18 cellular contexts compared by ENCODE assay signal in genomic region chr1:155057788-155058211, GRCh38.
A peak's percentile ranks its signal among the peaks of the same experiment; 100 is the strongest.
DNase-seq lines count a peak whose midpoint lies in the region; TF ChIP-seq lines count a peak whose summit lies in the region.
"Had no signal": no experiment of that assay in that cellular context is flagged by ENCODE, and none has a peak within 500 bp of the region (broad histone marks: within the 10 kb centered on the region; RNA-seq: fewer than 3 reads in every experiment).

No MANE protein-coding gene starts in this region.

- H3K9ac ChIP-seq in MM.1S (ENCODE audit: low read length), result no peak overlapping the region

- H3K79me2 ChIP-seq in MM.1S (ENCODE audit: low read length), result peaks cover 18% of the 10 kb centered on the region

- H4K20me1 ChIP-seq in MM.1S (ENCODE audit: insufficient read depth, low read length), result no peaks in the 10 kb centered on the region

- no peak overlapping the region for H3K4me2 ChIP-seq in MM.1S (ENCODE audit: low read depth, low read length)

- H2AFZ ChIP-seq in MM.1S (ENCODE audit: low read length), result no peak overlapping the region

- H3K4me1 ChIP-seq in MM.1S (ENCODE audit: low read length), result peaks cover 10% of the 10 kb centered on the region

- H3K27ac ChIP-seq in MM.1S (ENCODE audit: low read length), result no peak overlapping the region

- DNase-seq in GM06990 (ENCODE audit: extremely low read depth, insufficient read length) (no peak), MM.1S (no peak), epithelial cell of esophagus (ENCODE audit: low read depth) (no peak), NCI-H1436 treated with DMSO at 0.1 percent for 48 hours (lab: John Stamatoyannopoulos, UW) (no peak), putamen (ENCODE audit: low spot score) (no peak), GM03348 (ENCODE audit: low spot score) (no peak)
- DNase-seq: activated CD4-positive, alpha-beta memory T cell treated with anti-CD3 and anti-CD28 coated beads for 36 hours; activated naive CD4-positive, alpha-beta T cell treated with anti-CD3 and anti-CD28 coated beads, Interleukin-2, amount 50 U/mL, for 16 hours; activated T-cell treated with anti-CD3 and anti-CD28 coated beads, Interleukin-2, amount 50 U/mL, for 1 hour; COR-L47; dermis blood vessel endothelial cell; head of caudate nucleus; naive B cell; NCI-H2029; NCI-H446 treated with DMSO at 0.1 percent for 48 hours; SHP77; small intestine had no signal

- H3K27me3 ChIP-seq in GM06990 (replicated peaks; ENCODE audit: control insufficient read depth, insufficient read depth, low read length), result no peaks in the 10 kb centered on the region
- H3K27me3 ChIP-seq in MM.1S (replicated peaks; ENCODE audit: insufficient read depth, low read length), result no peaks in the 10 kb centered on the region

- H3K9me2 ChIP-seq in MM.1S (replicated peaks; ENCODE audit: insufficient read depth, low read length), result no peaks in the 10 kb centered on the region

- peak; percentile 1 for TF ChIP-seq CTCF in GM06990 (IDR thresholded peaks at IDR 0.05; ENCODE audit: insufficient read depth, low read length, poor library complexity, severe bottlenecking)
- peak; percentile 19; the same call in 1 of the 2 replicates for TF ChIP-seq CTCF in MM.1S (IDR thresholded peaks at IDR 0.05; ENCODE audit: low read length)
- TF ChIP-seq CTCF in epithelial cell of esophagus (IDR thresholded peaks at IDR 0.05; ENCODE audit: insufficient read depth, low read depth, low read length, missing control alignments), result peak; percentile 22

- no peaks in the 10 kb centered on the region for H3K36me3 ChIP-seq in GM06990 (ENCODE audit: control insufficient read depth, insufficient read depth, low read length)
- H3K36me3 ChIP-seq in MM.1S (replicated peaks; ENCODE audit: insufficient read depth, low read length), result peaks cover 2% of the 10 kb centered on the region; the same call in 1 of the 2 replicates

- 0 out of 2 replicates have a peak, but pooled peaks cover 2% of the 10 kb centered on the region for H3F3A ChIP-seq in MM.1S (ENCODE audit: insufficient read depth, low read length)

- no peaks in the 10 kb centered on the region for H3K9me3 ChIP-seq in MM.1S (replicated peaks; ENCODE audit: insufficient read depth, low read length)

- H3K4me3 ChIP-seq in GM06990 (replicated peaks; ENCODE audit: low read depth, low read length) (no peak overlapping the region), MM.1S (ENCODE audit: low read length) (no peak overlapping the region), epithelial cell of esophagus (ENCODE audit: low read length) (no peak overlapping the region)
- H3K4me3 ChIP-seq: lung had no signal
